ENCODE assay signal across 26 cellular contexts in genomic region chr9:3074247-3074646, GRCh38.
DNase-seq lines count a peak whose midpoint lies in the region; ATAC-seq, FAIRE-seq and TF ChIP-seq lines count a peak whose summit lies in the region.
"Had no signal": no experiment of that assay in that cellular context is flagged by ENCODE, and none has a peak within 500 bp of the region (broad histone marks: within the 10 kb centered on the region; RNA-seq: fewer than 3 reads in every experiment).

No MANE protein-coding gene starts in this region.

- no peaks in the 10 kb centered on the region for H3K27me3 Mint-ChIP-seq in astrocyte (ENCODE audit: low read depth, unreplicated experiment)
- peaks cover 1% of the 10 kb centered on the region for H3K27me3 Mint-ChIP-seq in activated CD4-positive, alpha-beta memory T cell treated with anti-CD3 and anti-CD28 coated beads, Interleukin-2, amount 10 ng/mL, durations not matched to agents 7 days and 5 days

- no peak for TF ChIP-seq POLR2A in NB4 (IDR thresholded peaks at IDR 0.05; ENCODE audit: extremely low read depth, insufficient read length)

- H3K4me2 ChIP-seq in SK-N-SH (no peak overlapping the region), astrocyte (ENCODE audit: low read length) (no peak overlapping the region)

- no peak for FAIRE-seq in astrocyte (lab: Jason Lieb, UNC)
- FAIRE-seq: GM18507 had no signal

- H2AFZ ChIP-seq in SK-N-SH (ENCODE audit: low read depth), result no peak overlapping the region
- H2AFZ ChIP-seq in astrocyte (ENCODE audit: low read depth, low read length), result peak overlapping the region; percentile 35

- H3K4me1 ChIP-seq in SK-N-SH (ENCODE audit: control insufficient read depth in 1 of 2, insufficient read depth in 2 of 2, low read depth in 1 of 2, low read length in 1 of 2) (no peaks in the 10 kb centered on the region), astrocyte (ENCODE audit: insufficient read depth, low read length) (no peaks in the 10 kb centered on the region)
- H3K4me1 ChIP-seq: lower lobe of right lung, right atrium auricular region, thyroid gland had no signal

- no peaks in the 10 kb centered on the region for H3K79me2 ChIP-seq in SK-N-SH (ENCODE audit: insufficient read depth)
- H3K79me2 ChIP-seq in astrocyte (ENCODE audit: insufficient read depth, low read length), result no peaks in the 10 kb centered on the region

- ATAC-seq in SK-N-SH treated with all-trans-retinoic acid at 6 μM for 48 hours, result no peak
- ATAC-seq: lower lobe of right lung had no signal

- H3F3A ChIP-seq in SK-N-SH (replicated peaks; ENCODE audit: insufficient read depth), result no peaks in the 10 kb centered on the region

- POLR2A ChIA-PET in SK-N-SH (lab: Yijun Ruan, JAX), result no interaction called here
- POLR2A ChIA-PET in activated CD4-positive, alpha-beta memory T cell treated with anti-CD3 and anti-CD28 coated beads, Interleukin-2, amount 10 ng/mL, durations not matched to agents 7 days and 5 days (lab: Charles Lee), result no interaction called here

- H3K9ac ChIP-seq in SK-N-SH (no peak overlapping the region), astrocyte (ENCODE audit: low read length) (no peak overlapping the region)
- H3K9ac ChIP-seq: BLaER1 treated with 17β-estradiol and CSF1 and Interleukin-3, amounts not matched to agents 10 nM and 100 nM had no signal

- TF ChIP-seq RAD21 in SK-N-SH (IDR thresholded peaks at IDR 0.05; ENCODE audit: low read length), result no peak

- no peaks in the 10 kb centered on the region for H3K4me1 Mint-ChIP-seq in astrocyte (ENCODE audit: low read depth, unreplicated experiment)
- H3K4me1 Mint-ChIP-seq in activated CD4-positive, alpha-beta memory T cell treated with anti-CD3 and anti-CD28 coated beads, Interleukin-2, amount 10 ng/mL, durations not matched to agents 7 days and 5 days, result no peaks in the 10 kb centered on the region

- CTCF ChIA-PET in SK-N-SH (lab: Yijun Ruan, JAX), result no interaction called here
- CTCF ChIA-PET in activated CD4-positive, alpha-beta memory T cell treated with anti-CD3 and anti-CD28 coated beads, Interleukin-2, amount 10 ng/mL, durations not matched to agents 7 days and 5 days (lab: Charles Lee), result no interaction called here

- DNase-seq in SK-N-SH (no peak), NB4 (ENCODE audit: low read depth) (peak; percentile 50), astrocyte (ENCODE audit: low read depth) (no peak), NCI-H2029 (lab: John Stamatoyannopoulos, UW) (no peak), NCI-H146 treated with DMSO at 0.1 percent for 48 hours (lab: John Stamatoyannopoulos, UW; ENCODE audit: unreplicated experiment) (no peak), nucleus accumbens (lab: John Stamatoyannopoulos, UW) (no peak)
- DNase-seq in activated CD4-positive, alpha-beta memory T cell treated with anti-CD3 and anti-CD28 coated beads, Interleukin-2, amount 10 ng/mL, durations not matched to agents 7 days and 5 days, result no peak
- DNase-seq: activated CD4-positive, alpha-beta T cell treated with anti-CD3 and anti-CD28 coated beads for 48 hours; activated CD8-positive, alpha-beta memory T cell treated with anti-CD3 and anti-CD28 coated beads, Interleukin-2, amount 50 U/mL, for 48 hours; activated gamma-delta T cell treated with Interleukin-2 at 50 U/mL for 16 hours; amniotic stem cell; DMS79 treated with DMSO at 0.1 percent for 48 hours; effector CD4-positive, alpha-beta T cell; H7; head of caudate nucleus; lower lobe of right lung; NCI-H1694 treated with DMSO at 0.1 percent for 48 hours; NCI-H446; SHP77 treated with DMSO at 0.1 percent for 48 hours; stimulated activated CD4-positive, alpha-beta T cell treated with anti-CD3 and anti-CD28 coated beads, Interleukin-15, amount 100 ng/mL, for 24 hours; stimulated activated naive CD4-positive, alpha-beta T cell; thyroid gland had no signal

- no peak for TF ChIP-seq EP300 in SK-N-SH (IDR thresholded peaks at IDR 0.05; ENCODE audit: borderline replicate concordance in 1 of 2, low read depth in 1 of 2, low read length in 1 of 2)

- H4K20me1 ChIP-seq in SK-N-SH (ENCODE audit: insufficient read depth) (no peaks in the 10 kb centered on the region), astrocyte (ENCODE audit: insufficient read depth, low read length) (no peaks in the 10 kb centered on the region)
- H4K20me1 ChIP-seq: BLaER1 treated with 17β-estradiol and CSF1 and Interleukin-3, amounts not matched to agents 10 nM and 100 nM had no signal

- H3K9me3 Mint-ChIP-seq in astrocyte (ENCODE audit: unreplicated experiment), result no peaks in the 10 kb centered on the region
- H3K9me3 Mint-ChIP-seq in activated CD4-positive, alpha-beta memory T cell treated with anti-CD3 and anti-CD28 coated beads, Interleukin-2, amount 10 ng/mL, durations not matched to agents 7 days and 5 days, result no peaks in the 10 kb centered on the region

- H3K27me3 ChIP-seq in SK-N-SH (ENCODE audit: insufficient read depth), result no peaks in the 10 kb centered on the region
- no peaks in the 10 kb centered on the region for H3K27me3 ChIP-seq in astrocyte (ENCODE audit: insufficient read depth, low read length)
- H3K27me3 ChIP-seq: BLaER1 treated with 17β-estradiol and CSF1 and Interleukin-3, amounts not matched to agents 10 nM and 100 nM; right atrium auricular region; thyroid gland had no signal

- H3K36me3 ChIP-seq in SK-N-SH (replicated peaks in 1 of 2; ENCODE audit: control insufficient read depth in 1 of 2, insufficient read depth in 2 of 2, low read length in 1 of 2) (no peaks in the 10 kb centered on the region), astrocyte (ENCODE audit: insufficient read depth, low read length) (no peaks in the 10 kb centered on the region)
- H3K36me3 ChIP-seq: BLaER1 treated with 17β-estradiol and CSF1 and Interleukin-3, amounts not matched to agents 10 nM and 100 nM; lower lobe of right lung; right atrium auricular region; thyroid gland had no signal

- H3K36me3 Mint-ChIP-seq in astrocyte (ENCODE audit: low read depth, unreplicated experiment), result no peaks in the 10 kb centered on the region
- H3K36me3 Mint-ChIP-seq in activated CD4-positive, alpha-beta memory T cell treated with anti-CD3 and anti-CD28 coated beads, Interleukin-2, amount 10 ng/mL, durations not matched to agents 7 days and 5 days (ENCODE audit: low read depth), result no peaks in the 10 kb centered on the region

- no peaks in the 10 kb centered on the region for H3K9me2 ChIP-seq in SK-N-SH

- no peak overlapping the region for H3K4me3 ChIP-seq in SK-N-SH (ENCODE audit: low read depth in 2 of 2, low read length in 1 of 2)
- no peak overlapping the region for H3K4me3 ChIP-seq in NB4 (ENCODE audit: low read depth, low read length)
- no peak overlapping the region for H3K4me3 ChIP-seq in astrocyte (ENCODE audit: insufficient read depth, low read depth, low read length)
- H3K4me3 ChIP-seq: BLaER1 treated with 17β-estradiol and CSF1 and Interleukin-3, amounts not matched to agents 10 nM and 100 nM; lower lobe of right lung; right atrium auricular region; thyroid gland had no signal

- no peak overlapping the region for H3K27ac Mint-ChIP-seq in astrocyte (ENCODE audit: unreplicated experiment)
- H3K27ac Mint-ChIP-seq in activated CD4-positive, alpha-beta memory T cell treated with anti-CD3 and anti-CD28 coated beads, Interleukin-2, amount 10 ng/mL, durations not matched to agents 7 days and 5 days, result no peak overlapping the region

- 20% methylated on average over 5 of the region's 5 CpGs for WGBS in SK-N-SH (ENCODE audit: low lambda C conversion rate)

- H3K27ac ChIP-seq in SK-N-SH (ENCODE audit: low read depth in 2 of 2, low read length in 1 of 2) (no peak overlapping the region), astrocyte (ENCODE audit: low read depth, low read length) (no peak overlapping the region)
- H3K27ac ChIP-seq: BLaER1 treated with 17β-estradiol and CSF1 and Interleukin-3, amounts not matched to agents 10 nM and 100 nM; lower lobe of right lung; right atrium auricular region; thyroid gland had no signal

- no peak for TF ChIP-seq CTCF in SK-N-SH (IDR thresholded peaks at IDR 0.05)
- no peak for TF ChIP-seq CTCF in NB4 (IDR thresholded peaks at IDR 0.05; ENCODE audit: low read depth, low read length)
- TF ChIP-seq CTCF in astrocyte (IDR thresholded peaks at IDR 0.05; ENCODE audit: insufficient read depth, low read depth, low read length), result no peak

- H3K9me3 ChIP-seq in SK-N-SH, result no peaks in the 10 kb centered on the region
- H3K9me3 ChIP-seq in astrocyte (ENCODE audit: insufficient read depth, low read depth, low read length), result no peaks in the 10 kb centered on the region
- H3K9me3 ChIP-seq: thyroid gland had no signal

- no peak overlapping the region for H3K4me3 Mint-ChIP-seq in astrocyte (ENCODE audit: unreplicated experiment)
- no peak overlapping the region for H3K4me3 Mint-ChIP-seq in activated CD4-positive, alpha-beta memory T cell treated with anti-CD3 and anti-CD28 coated beads, Interleukin-2, amount 10 ng/mL, durations not matched to agents 7 days and 5 days

TF ChIP-seq in SK-N-SH, 30 proteins besides CTCF, POLR2A, EP300 and RAD21:
- TF ChIP-seq USF1 (IDR thresholded peaks at IDR 0.05; ENCODE audit: borderline replicate concordance, low read depth), result peak; percentile 56; the same call in 1 of the 2 replicates
- TF ChIP-seq RCOR1 (IDR thresholded peaks at IDR 0.05; ENCODE audit: low read length), result no peak
- no peak for TF ChIP-seq YY1 (IDR thresholded peaks at IDR 0.05; ENCODE audit: low read depth)
- TF ChIP-seq JUND (IDR thresholded peaks at IDR 0.05), result no peak
- TF ChIP-seq EZH2phosphoT487 (IDR thresholded peaks at IDR 0.05; ENCODE audit: borderline replicate concordance, low read depth), result no peak
- no peak for TF ChIP-seq MEF2A (IDR thresholded peaks at IDR 0.05; ENCODE audit: borderline replicate concordance, low read depth)

TF ChIP-seq in SK-N-SH treated with all-trans-retinoic acid at 6 μM for 48 hours, 23 proteins besides CTCF, POLR2A, EP300 and RAD21 (continues in another document):
- no peak for TF ChIP-seq SNAI2 (CRISPR knock-in tag; IDR thresholded peaks at IDR 0.05)
- no peak for TF ChIP-seq ARNTL (CRISPR knock-in tag; IDR thresholded peaks at IDR 0.05; ENCODE audit: borderline replicate concordance, low read depth)
- TF ChIP-seq ZNF565 (CRISPR knock-in tag; conservative IDR thresholded peaks at IDR 0.05; ENCODE audit: low read depth), result no peak
- no peak for TF ChIP-seq PATZ1 (CRISPR knock-in tag; IDR thresholded peaks at IDR 0.05; ENCODE audit: borderline replicate concordance)
- TF ChIP-seq BACH2 (CRISPR knock-in tag; IDR thresholded peaks at IDR 0.05; ENCODE audit: borderline replicate concordance), result no peak
